14 cellular contexts compared by ENCODE assay signal in the genomic region with DNA sequence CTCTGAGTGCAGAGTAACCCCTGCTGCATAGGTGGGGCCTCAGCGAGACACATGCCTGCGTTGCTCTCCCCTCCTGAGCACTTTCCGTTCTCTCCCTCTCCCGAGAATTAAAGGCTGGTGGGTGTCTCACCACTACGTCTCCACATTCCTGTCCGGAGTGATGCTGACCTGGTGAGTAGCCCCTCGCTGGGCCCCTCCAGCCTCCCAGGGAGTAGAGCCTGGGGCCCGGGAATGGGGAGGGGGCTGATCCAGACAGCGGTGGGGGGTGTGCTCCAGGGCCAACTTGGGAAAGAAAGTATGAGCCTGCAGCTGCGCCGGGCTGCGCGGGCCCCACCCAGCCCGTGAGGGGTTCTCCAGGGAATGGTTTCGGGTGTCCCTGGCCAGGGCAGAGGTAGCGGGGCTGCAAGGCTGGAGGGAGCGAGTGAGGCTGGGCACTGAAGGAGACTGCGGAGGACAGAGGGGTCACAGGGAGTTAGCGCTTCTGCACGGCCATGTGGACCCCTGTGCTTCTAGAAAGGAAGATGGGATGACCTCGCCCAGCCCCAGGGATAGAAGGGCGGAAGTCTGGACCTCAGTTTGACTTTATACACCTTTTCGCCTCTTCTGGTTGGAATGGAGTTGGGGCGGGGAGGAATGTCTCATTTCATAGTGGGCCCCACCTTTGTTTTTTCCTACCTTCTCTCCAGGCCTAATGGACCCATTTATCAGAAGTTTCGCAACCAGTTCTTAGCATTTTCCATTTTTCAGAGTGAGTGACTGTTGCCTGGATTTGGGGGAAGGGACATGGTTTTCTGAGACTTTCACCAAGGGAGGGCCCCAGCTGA. TPM values are rescaled to one million over a fixed set of nuclear protein-coding genes. Genes with fewer than 3 reads are reported as not detected.
DNase-seq lines count a peak whose midpoint lies in the region; ATAC-seq and TF ChIP-seq lines count a peak whose summit lies in the region.
"Had no signal": no experiment of that assay in that cellular context is flagged by ENCODE, and none has a peak within 500 bp of the region (broad histone marks: within the 10 kb centered on the region; RNA-seq: fewer than 3 reads in every experiment).

No MANE protein-coding gene starts in this region.

- H3K4me1 ChIP-seq in CD8-positive, alpha-beta memory T cell (ENCODE audit: insufficient read depth, low read length) = peaks cover 15% of the 10 kb centered on the region
- H3K4me1 ChIP-seq in HUES6 (ENCODE audit: control insufficient read depth, insufficient read depth, low read length) = peaks cover 32% of the 10 kb centered on the region; the same call in 1 of the 2 replicates
- H3K4me1 ChIP-seq in hepatocyte (ENCODE audit: insufficient read depth) = peaks cover 10% of the 10 kb centered on the region
- peaks cover 27% of the 10 kb centered on the region for H3K4me1 ChIP-seq in osteoblast (ENCODE audit: insufficient read depth, low read length)

- H3K4me1 Mint-ChIP-seq in CD8-positive, alpha-beta memory T cell = peaks cover 6 to 13% (median 10%) of the 10 kb centered on the region in 3 donors

- H3K9me2 ChIP-seq in hepatocyte (replicated peaks; ENCODE audit: insufficient read depth) = no peaks in the 10 kb centered on the region

- H3K4me3 Mint-ChIP-seq in CD8-positive, alpha-beta memory T cell = no peak overlapping the region
- H3K4me3 Mint-ChIP-seq: CD4-positive, alpha-beta T cell had no signal

- peak overlapping the region; percentile 38 for H3K27ac ChIP-seq in CD8-positive, alpha-beta memory T cell (ENCODE audit: low read depth, low read length)
- no peak overlapping the region for H3K27ac ChIP-seq in HUES6 (ENCODE audit: low read depth, low read length)
- peak overlapping the region; percentile 73 for H3K27ac ChIP-seq in hepatocyte
- H3K27ac ChIP-seq in osteoblast (ENCODE audit: low read depth, low read length) = no peak overlapping the region

- H3K27me3 ChIP-seq in CD8-positive, alpha-beta memory T cell (ENCODE audit: insufficient read depth, low read length, poor library complexity, severe bottlenecking) = no peaks in the 10 kb centered on the region
- H3K27me3 ChIP-seq in HUES6 (ENCODE audit: control insufficient read depth, insufficient read depth, low read length) (no peaks in the 10 kb centered on the region), hepatocyte (no peaks in the 10 kb centered on the region), osteoblast (ENCODE audit: insufficient read depth, low read length) (no peaks in the 10 kb centered on the region)

- no peaks in the 10 kb centered on the region for H3K36me3 Mint-ChIP-seq in CD8-positive, alpha-beta memory T cell

- H3K9me3 Mint-ChIP-seq in CD8-positive, alpha-beta memory T cell = no peaks in the 10 kb centered on the region
- H3K9me3 Mint-ChIP-seq: CD4-positive, alpha-beta T cell had no signal

- TF ChIP-seq CTCF in hepatocyte (IDR thresholded peaks at IDR 0.05; ENCODE audit: poor library complexity) (no peak), osteoblast (IDR thresholded peaks at IDR 0.05; ENCODE audit: extremely low read depth, low read depth, low read length) (no peak)

- H3K9me3 ChIP-seq in CD8-positive, alpha-beta memory T cell (ENCODE audit: low read length) = no peaks in the 10 kb centered on the region
- H3K9me3 ChIP-seq in HUES6 (ENCODE audit: control insufficient read depth, insufficient read depth, low read depth, low read length) (no peaks in the 10 kb centered on the region), hepatocyte (ENCODE audit: low read depth) (no peaks in the 10 kb centered on the region), osteoblast (ENCODE audit: low read depth, low read length) (no peaks in the 10 kb centered on the region)

- POLR2A ChIA-PET in CD8-positive, alpha-beta memory T cell (lab: Charles Lee) = no interaction called here

- no peak for ATAC-seq in SK-N-SH treated with all-trans-retinoic acid at 6 μM for 48 hours

- no peak overlapping the region for H3K27ac Mint-ChIP-seq in CD8-positive, alpha-beta memory T cell
- H3K27ac Mint-ChIP-seq: CD4-positive, alpha-beta T cell had no signal

- CTCF ChIA-PET in CD8-positive, alpha-beta memory T cell (lab: Charles Lee) = interaction anchor here (44.0 kb wide), 1 partner anchor 29 kb away, joined by 1908 read pairs; a partner anchor contains a TSS

- H2AFZ ChIP-seq in hepatocyte = no peak overlapping the region
- H2AFZ ChIP-seq in osteoblast (ENCODE audit: low read length) = no peak overlapping the region

- H3K79me2 ChIP-seq in hepatocyte = no peaks in the 10 kb centered on the region
- no peaks in the 10 kb centered on the region for H3K79me2 ChIP-seq in osteoblast (ENCODE audit: insufficient read depth, low read length)

- no peak for DNase-seq in CD8-positive, alpha-beta memory T cell
- DNase-seq in hepatocyte (ENCODE audit: low spot score) (no peak), osteoblast (ENCODE audit: insufficient read length, low spot score, missing footprints) (peak; percentile 49), NCI-H2029 (lab: John Stamatoyannopoulos, UW) (no peak), HuH-7 (ENCODE audit: low spot score) (no peak)
- DNase-seq: AML-193; CD4-positive, alpha-beta T cell; DMS79; NCI-H1048; NCI-H446 treated with DMSO at 0.1 percent for 48 hours; NCI-H774; SHP77 had no signal

- 80% methylated on average over 25 of the region's 25 CpGs for WGBS in hepatocyte (ENCODE audit: low lambda C conversion rate, missing lambda C conversion rate)

- H3K4me2 ChIP-seq in hepatocyte = peak overlapping the region; percentile 10
- no peak overlapping the region for H3K4me2 ChIP-seq in osteoblast (ENCODE audit: insufficient read depth, low read length)

- H3K36me3 ChIP-seq in CD8-positive, alpha-beta memory T cell (ENCODE audit: insufficient read depth, low read length) = no peaks in the 10 kb centered on the region
- H3K36me3 ChIP-seq in HUES6 (ENCODE audit: control insufficient read depth, insufficient read depth, low read length) = peaks cover 5% of the 10 kb centered on the region
- H3K36me3 ChIP-seq in hepatocyte (replicated peaks; ENCODE audit: insufficient read depth, low read depth) = no peaks in the 10 kb centered on the region
- H3K36me3 ChIP-seq in osteoblast (ENCODE audit: insufficient read depth, low read length) = no peaks in the 10 kb centered on the region

- H3K9ac ChIP-seq in HUES6 (ENCODE audit: low read length) = peak overlapping the region; percentile 53

- no peaks in the 10 kb centered on the region for H3K27me3 Mint-ChIP-seq in CD8-positive, alpha-beta memory T cell
- H3K27me3 Mint-ChIP-seq: CD4-positive, alpha-beta T cell had no signal

- H3K4me3 ChIP-seq in CD8-positive, alpha-beta memory T cell (ENCODE audit: low read length) = no peak overlapping the region
- no peak overlapping the region for H3K4me3 ChIP-seq in HUES6 (ENCODE audit: low read depth, low read length)
- no peak overlapping the region for H3K4me3 ChIP-seq in hepatocyte
- no peak overlapping the region for H3K4me3 ChIP-seq in osteoblast (ENCODE audit: insufficient read depth, low read length)

- H4K20me1 ChIP-seq in hepatocyte (ENCODE audit: insufficient read depth, poor library complexity, severe bottlenecking) (no peaks in the 10 kb centered on the region), osteoblast (ENCODE audit: insufficient read depth, low read length) (peaks cover 9% of the 10 kb centered on the region)

TF ChIP-seq in SK-N-SH treated with all-trans-retinoic acid at 6 μM for 48 hours, 23 proteins besides CTCF, POLR2A, EP300 and RAD21 (continues in another document):
- no peak for TF ChIP-seq ZFP30 (CRISPR knock-in tag; IDR thresholded peaks at IDR 0.05)
- TF ChIP-seq, protein P1, sequence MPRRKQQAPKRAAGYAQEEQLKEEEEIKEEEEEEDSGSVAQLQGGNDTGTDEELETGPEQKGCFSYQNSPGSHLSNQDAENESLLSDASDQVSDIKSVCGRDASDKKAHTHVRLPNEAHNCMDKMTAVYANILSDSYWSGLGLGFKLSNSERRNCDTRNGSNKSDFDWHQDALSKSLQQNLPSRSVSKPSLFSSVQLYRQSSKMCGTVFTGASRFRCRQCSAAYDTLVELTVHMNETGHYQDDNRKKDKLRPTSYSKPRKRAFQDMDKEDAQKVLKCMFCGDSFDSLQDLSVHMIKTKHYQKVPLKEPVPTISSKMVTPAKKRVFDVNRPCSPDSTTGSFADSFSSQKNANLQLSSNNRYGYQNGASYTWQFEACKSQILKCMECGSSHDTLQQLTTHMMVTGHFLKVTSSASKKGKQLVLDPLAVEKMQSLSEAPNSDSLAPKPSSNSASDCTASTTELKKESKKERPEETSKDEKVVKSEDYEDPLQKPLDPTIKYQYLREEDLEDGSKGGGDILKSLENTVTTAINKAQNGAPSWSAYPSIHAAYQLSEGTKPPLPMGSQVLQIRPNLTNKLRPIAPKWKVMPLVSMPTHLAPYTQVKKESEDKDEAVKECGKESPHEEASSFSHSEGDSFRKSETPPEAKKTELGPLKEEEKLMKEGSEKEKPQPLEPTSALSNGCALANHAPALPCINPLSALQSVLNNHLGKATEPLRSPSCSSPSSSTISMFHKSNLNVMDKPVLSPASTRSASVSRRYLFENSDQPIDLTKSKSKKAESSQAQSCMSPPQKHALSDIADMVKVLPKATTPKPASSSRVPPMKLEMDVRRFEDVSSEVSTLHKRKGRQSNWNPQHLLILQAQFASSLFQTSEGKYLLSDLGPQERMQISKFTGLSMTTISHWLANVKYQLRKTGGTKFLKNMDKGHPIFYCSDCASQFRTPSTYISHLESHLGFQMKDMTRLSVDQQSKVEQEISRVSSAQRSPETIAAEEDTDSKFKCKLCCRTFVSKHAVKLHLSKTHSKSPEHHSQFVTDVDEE (CRISPR knock-in tag; IDR thresholded peaks at IDR 0.05) = no peak
- TF ChIP-seq ZNF565 (CRISPR knock-in tag; conservative IDR thresholded peaks at IDR 0.05; ENCODE audit: low read depth) = no peak
- no peak for TF ChIP-seq PPARA (CRISPR knock-in tag; IDR thresholded peaks at IDR 0.05; ENCODE audit: borderline replicate concordance)
- TF ChIP-seq ZNF8 (CRISPR knock-in tag; IDR thresholded peaks at IDR 0.05) = no peak
- TF ChIP-seq SNAI2 (CRISPR knock-in tag; IDR thresholded peaks at IDR 0.05) = no peak
- TF ChIP-seq ISL1 (CRISPR knock-in tag; IDR thresholded peaks at IDR 0.05) = no peak
- no peak for TF ChIP-seq BACH2 (CRISPR knock-in tag; IDR thresholded peaks at IDR 0.05; ENCODE audit: borderline replicate concordance)

RNA-seq across cellular contexts. Expression of a gene that starts 22.5 kb away (rescaled TPM):
- total RNA-seq in CD8-positive, alpha-beta memory T cell = 100 to 1,000 TPM; 145 to 152 TPM
- 139 TPM for polyA plus RNA-seq in CD8-positive, alpha-beta memory T cell
- total RNA-seq in hepatocyte (38.7 and 45.3 TPM in 2 replicates), osteoblast (6.2 and 8.3 TPM in 2 replicates)
- polyA plus RNA-seq in hepatocyte = 40.4 and 43.6 TPM in 2 replicates

RNA-seq across cellular contexts. Expression of a gene that starts 32.8 kb away (rescaled TPM):
- total RNA-seq in CD8-positive, alpha-beta memory T cell = 10 to 100 TPM; 31.3 to 31.9 TPM
- 2.4 TPM for polyA plus RNA-seq in CD8-positive, alpha-beta memory T cell
- total RNA-seq in hepatocyte (2.7 and 3.8 TPM in 2 replicates), osteoblast (5.0 and 5.8 TPM in 2 replicates)
- polyA plus RNA-seq in hepatocyte = 2.5 and 2.7 TPM in 2 replicates

RNA-seq across cellular contexts. Expression of a gene that starts 58.5 kb away (rescaled TPM):
- 10 to 100 TPM; 12.5 to 15.2 TPM for total RNA-seq in CD8-positive, alpha-beta memory T cell
- polyA plus RNA-seq in CD8-positive, alpha-beta memory T cell = 3.9 TPM
- total RNA-seq in hepatocyte = 4.7 and 9.5 TPM in 2 replicates
- 5.5 and 11.5 TPM in 2 replicates for polyA plus RNA-seq in hepatocyte
- total RNA-seq in osteoblast = 8.3 TPM in 2 replicates

Comparison
In these comparisons a context has a peak if more than half of its experiments do, and no peak if none do; other contexts are left out.
1. H3K27ac ChIP-seq: peak in CD8-positive, alpha-beta memory T cell (single experiment) and hepatocyte (single experiment); none in HUES6 (single experiment) and osteoblast (single experiment).